Comparison of ENCODE assay signal across 10 cellular contexts in the genomic region with DNA sequence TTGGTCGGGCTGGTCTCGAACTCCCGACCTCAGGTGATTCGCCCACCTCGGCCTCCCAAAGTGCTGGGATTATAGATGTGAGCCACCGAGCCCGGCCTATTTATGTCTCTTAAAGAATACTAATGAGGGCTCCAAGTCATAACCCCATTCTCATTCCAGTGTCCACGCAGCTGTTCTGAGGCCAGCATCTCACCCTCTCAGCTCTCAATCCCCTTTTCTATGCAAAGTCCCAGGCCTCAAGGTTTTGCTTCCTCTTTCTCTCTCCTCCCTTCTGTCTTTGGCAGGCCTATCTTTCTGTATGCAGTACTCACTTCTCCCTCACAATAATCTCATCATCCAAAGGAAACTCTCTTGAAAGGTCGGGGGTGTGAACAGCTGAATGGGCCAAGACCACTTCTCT. TPM values are rescaled to one million over a fixed set of nuclear protein-coding genes. Genes with fewer than 3 reads are reported as not detected.
DNase-seq lines count a peak whose midpoint lies in the region; ATAC-seq and TF ChIP-seq lines count a peak whose summit lies in the region.
"Had no signal": no experiment of that assay in that cellular context is flagged by ENCODE, and none has a peak within 500 bp of the region (broad histone marks: within the 10 kb centered on the region; RNA-seq: fewer than 3 reads in every experiment).

No MANE protein-coding gene starts in this region.

- H3K27me3 Mint-ChIP-seq in CD14-positive monocyte (ENCODE audit: low read depth in 3 of 3) = peaks cover 1 to 7% (median 3%) of the 10 kb centered on the region in 3 donors

- peak; percentile 44 for DNase-seq in CD14-positive monocyte (ENCODE audit: low spot score)
- DNase-seq in MV-4-11 (lab: John Stamatoyannopoulos, UW) = peak; percentile 96
- DNase-seq in activated T-cell treated with anti-CD3 and anti-CD28 coated beads, Interleukin-2, amount 50 U/mL, for 1 hour = no peak
- DNase-seq in NCI-H526 (lab: John Stamatoyannopoulos, UW) = no peak
- no peak for DNase-seq in NCI-H2081 (lab: John Stamatoyannopoulos, UW)
- DNase-seq in stimulated activated naive CD4-positive, alpha-beta T cell (lab: John Stamatoyannopoulos, UW) = no peak
- DNase-seq: activated T-cell treated with anti-CD3 and anti-CD28 coated beads, Interleukin-2, amount 50 U/mL, for 48 hours; T-helper 1 cell had no signal

- H3K36me3 Mint-ChIP-seq in CD14-positive monocyte = no peaks in the 10 kb centered on the region

- peaks cover 78% of the 10 kb centered on the region for H3K4me1 Mint-ChIP-seq in CD14-positive monocyte

- peaks cover 0 to 4% (median 0%) of the 10 kb centered on the region in 7 donors for H3K9me3 Mint-ChIP-seq in CD14-positive monocyte

- H3K27ac Mint-ChIP-seq in CD14-positive monocyte = peak overlapping the region in 3 of 7 donors; percentile 4 to 68 (median 66)

- no peak overlapping the region for H3K4me3 Mint-ChIP-seq in CD14-positive monocyte

- no peak for TF ChIP-seq CTCF in CD14-positive monocyte (IDR thresholded peaks at IDR 0.05)

- intact Hi-C loops in CD14-positive monocyte (cut with micrococcal nuclease) = no loop called here

- ATAC-seq in GM19372 (IDR thresholded peaks at IDR 0.05; ENCODE audit: low read depth, unreplicated experiment) (peak; percentile 85), HG02870 (IDR thresholded peaks at IDR 0.05; ENCODE audit: unreplicated experiment) (peak; percentile 82)

RNA-seq across cellular contexts. Expression of a gene that starts 28.0 kb away (rescaled TPM):
- polyA plus RNA-seq in CD14-positive monocyte = 1,000 to 10,000 TPM in 1 of 2 donors, 100 to 1,000 TPM in 1; 801 to 1,133 TPM

RNA-seq across cellular contexts. Expression of a gene that starts 49.7 kb away (rescaled TPM):
- 1,000 to 10,000 TPM; 7,346 to 8,673 TPM for polyA plus RNA-seq in CD14-positive monocyte

Comparison
In these comparisons a context has a peak if more than half of its experiments do, and no peak if none do; other contexts are left out.
1. DNase-seq: peak in CD14-positive monocyte (single experiment) and MV-4-11 (single experiment); none in activated T-cell treated with anti-CD3 and anti-CD28 coated beads, Interleukin-2, amount 50 U/mL, for 1 hour (single experiment), NCI-H526 (0 of 2), NCI-H2081 (0 of 2) and stimulated activated naive CD4-positive, alpha-beta T cell (0 of 6).